13 cellular contexts compared by ENCODE assay signal in the genomic region with DNA sequence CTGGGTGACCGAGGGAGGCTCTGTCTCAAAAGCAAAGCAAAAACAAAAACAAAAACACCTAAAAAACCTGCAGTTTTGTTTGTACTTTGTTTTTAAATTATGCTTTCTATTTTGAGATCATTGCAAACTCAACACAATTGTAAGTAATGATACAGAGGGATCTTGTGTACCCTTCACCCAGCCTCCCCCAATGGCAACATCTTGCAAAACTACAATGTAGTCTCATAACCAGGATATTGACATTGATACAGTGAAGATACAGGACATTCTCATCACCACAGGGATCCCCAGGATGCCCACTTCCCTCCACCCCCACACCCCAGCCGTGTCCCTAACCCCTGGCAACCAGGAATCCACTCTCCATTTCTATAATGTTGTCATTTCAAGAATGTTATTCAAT. TPM values are rescaled to one million over a fixed set of nuclear protein-coding genes. Genes with fewer than 3 reads are reported as not detected.
DNase-seq lines count a peak whose midpoint lies in the region; TF ChIP-seq lines count a peak whose summit lies in the region.
"Had no signal": no experiment of that assay in that cellular context is flagged by ENCODE, and none has a peak within 500 bp of the region (broad histone marks: within the 10 kb centered on the region; RNA-seq: fewer than 3 reads in every experiment).

No MANE protein-coding gene starts in this region.

- CTCF ChIA-PET in HEK293 (lab: Yijun Ruan, JAX): interaction anchor here (0.5 to 1.5 kb wide), 2 partner anchors 27 to 470 kb away, joined by 3 read pairs; no protein-coding TSS in a partner anchor

- H3K27ac ChIP-seq in HEK293 (ENCODE audit: extremely low read depth, low read depth, low read length) (no peak overlapping the region), layer of hippocampus (ENCODE audit: low read depth, low read length) (peak overlapping the region; percentile 18), spleen (peak overlapping the region in 5 of 8 donors; percentile 51 to 86 (median 84)), left ventricle myocardium inferior (replicated peaks) (no peak overlapping the region)

- H3K4me1 ChIP-seq in HEK293 (ENCODE audit: control insufficient read depth, insufficient read depth, low read length) (no peaks in the 10 kb centered on the region), spleen (peaks cover 0 to 32% (median 8%) of the 10 kb centered on the region in 6 donors), left ventricle myocardium inferior (no peaks in the 10 kb centered on the region)

- no peaks in the 10 kb centered on the region for H3K27me3 ChIP-seq in layer of hippocampus (ENCODE audit: control insufficient read depth, insufficient read depth, low read length)
- peaks cover 0 to 57% (median 6%) of the 10 kb centered on the region in 7 donors for H3K27me3 ChIP-seq in spleen (replicated peaks in 1 of 7)
- H3K27me3 ChIP-seq in left ventricle myocardium inferior (ENCODE audit: low read depth): peaks cover 82% of the 10 kb centered on the region
- H3K27me3 ChIP-seq: BLaER1 treated with 17β-estradiol and CSF1 and Interleukin-3, amounts not matched to agents 10 nM and 100 nM had no signal

- DNase-seq in spleen: no peak
- no peak for DNase-seq in DMS79 treated with DMSO at 0.1 percent for 48 hours (lab: John Stamatoyannopoulos, UW)
- DNase-seq in left ventricle myocardium inferior: no peak
- DNase-seq: CD4-positive, alpha-beta T cell; DMS153; DMS79; H9 had no signal

- H3K9me3 ChIP-seq in HEK293 (ENCODE audit: control insufficient read depth, insufficient read depth, low read depth, low read length): no peaks in the 10 kb centered on the region
- H3K9me3 ChIP-seq in spleen: peaks cover 0 to 5% (median 0%) of the 10 kb centered on the region in 8 donors
- peaks cover 4% of the 10 kb centered on the region for H3K9me3 ChIP-seq in left ventricle myocardium inferior (replicated peaks)

- TF ChIP-seq POLR2A in spleen (IDR thresholded peaks at IDR 0.05): no peak

- H3K4me3 ChIP-seq in HEK293 (ENCODE audit: low read depth, low read length) (no peak overlapping the region), spleen (peak overlapping the region in 1 of 8 donors; percentile 38), left ventricle myocardium inferior (no peak overlapping the region)

- intact Hi-C loops in spleen (cut with DNase I; ENCODE audit: low total_unique reads) (no loop called here), left ventricle myocardium inferior (cut with micrococcal nuclease) (no loop called here)

- H3K36me3 ChIP-seq in HEK293 (ENCODE audit: control insufficient read depth in 2 of 2, insufficient read depth in 1 of 2, low read length in 2 of 2): no peaks in the 10 kb centered on the region
- peaks cover 0 to 39% (median 2%) of the 10 kb centered on the region in 6 donors for H3K36me3 ChIP-seq in spleen
- no peaks in the 10 kb centered on the region for H3K36me3 ChIP-seq in left ventricle myocardium inferior

- POLR2A ChIA-PET in HEK293 (lab: Yijun Ruan, JAX): no interaction called here

- no peak for TF ChIP-seq CTCF in HEK293 (tag by site-specific recombination; IDR thresholded peaks at IDR 0.05)
- TF ChIP-seq CTCF in spleen (IDR thresholded peaks at IDR 0.05 in 8 of 11, conservative IDR thresholded peaks at IDR 0.05 in 3 of 11): no peak
- TF ChIP-seq CTCF in left ventricle myocardium inferior (IDR thresholded peaks at IDR 0.05; ENCODE audit: borderline replicate concordance): no peak

- WGBS in spleen, 5 donors: 78 to 95% (median 82%) methylated on average over 2 of the region's 2 CpGs

TF ChIP-seq in HEK293, 187 proteins besides CTCF, POLR2A, EP300 and RAD21:
- TF ChIP-seq ZNF664 (tag by site-specific recombination; IDR thresholded peaks at IDR 0.05) (no peak), ZNF529 (tag by site-specific recombination; IDR thresholded peaks at IDR 0.05; ENCODE audit: insufficient replicate concordance) (peak; percentile 99)

RNA-seq across cellular contexts. Expression of a gene that starts 10.4 kb away (rescaled TPM):
- total RNA-seq in spleen (10 to 100 TPM; 24.7 to 55.7 (median 28.3) TPM), left ventricle myocardium inferior (0.38 TPM)
- polyA plus RNA-seq in spleen: 1 to 10 TPM; 1.3 to 2.7 (median 1.5) TPM
- total RNA-seq: A172, H9, HT-29 had no signal

RNA-seq across cellular contexts. Expression of a gene that starts 11.9 kb away (rescaled TPM):
- total RNA-seq in spleen (100 to 1,000 TPM in 1 of 7 donors, 10 to 100 TPM in 6; 33.1 to 124 (median 64.0) TPM), left ventricle myocardium inferior (3.9 TPM)
- polyA plus RNA-seq in spleen: 1 to 10 TPM; 4.0 to 9.4 (median 4.6) TPM
- total RNA-seq: A172, H1 had no signal

RNA-seq across cellular contexts. Expression of a gene that starts 27.5 kb away (rescaled TPM):
- 10 to 100 TPM; 19.5 to 34.8 (median 27.0) TPM for total RNA-seq in spleen
- polyA plus RNA-seq in spleen: 10 to 100 TPM in 2 of 3 donors, 1 to 10 TPM in 1; 8.4 to 18.5 (median 13.1) TPM
- 8.1 TPM for total RNA-seq in left ventricle myocardium inferior

RNA-seq across cellular contexts. Expression of a gene that starts 46.9 kb away (rescaled TPM):
- total RNA-seq in spleen (10 to 100 TPM in 4 of 7 donors, 1 to 10 TPM in 3; 3.9 to 19.8 (median 13.8) TPM), left ventricle myocardium inferior (12.2 TPM)
- polyA plus RNA-seq in spleen: 10 to 100 TPM in 2 of 3 donors, 1 to 10 TPM in 1; 8.1 to 12.9 (median 11.3) TPM

Comparison
In these comparisons a context has a peak if more than half of its experiments do, and no peak if none do; other contexts are left out.
1. H3K27ac ChIP-seq: peak in layer of hippocampus (single experiment) and spleen (5 of 8); none in HEK293 (single experiment) and left ventricle myocardium inferior (single experiment).
2. RNA of a gene that starts 10.4 kb away (total RNA-seq): 24.7 to 55.7 TPM in spleen; 0.38 TPM in left ventricle myocardium inferior (single experiment); every median in the first group is over 10 times any median in the second.